In genomic region chr5:98499892-98500291, GRCh38 we compare ENCODE assay signal across 29 cellular contexts.
"Had no signal": no experiment of that assay in that cellular context is flagged by ENCODE, and none has a peak within 500 bp of the region (broad histone marks: within the 10 kb centered on the region; RNA-seq: fewer than 3 reads in every experiment).

No MANE protein-coding gene starts in this region.

- H3K4me1 ChIP-seq: ascending aorta had no signal

- H3K9me3 ChIP-seq: ascending aorta had no signal

- H3K4me3 ChIP-seq: ascending aorta, cardiac muscle cell had no signal

- H3K36me3 ChIP-seq: ascending aorta, cardiac muscle cell had no signal

- DNase-seq: activated B cell treated with CpG ODN at 0.5 μM for 24 hours; activated CD4-positive, alpha-beta memory T cell treated with anti-CD3 and anti-CD28 coated beads for 36 hours; activated CD4-positive, alpha-beta T cell treated with anti-CD3 and anti-CD28 coated beads for 4 hours; activated CD4-positive, alpha-beta T cell treated with anti-CD3 and anti-CD28 coated beads, Interleukin-2, amount 10 ng/mL, durations not matched to agents 24 days and 14 days; activated CD4-positive, alpha-beta T cell treated with anti-CD3 and anti-CD28 coated beads, Interleukin-2, amount 50 U/mL, for 1 hour; activated CD4-positive, alpha-beta T cell treated with anti-CD3 and anti-CD28 coated beads, Interleukin-2, amount 50 U/mL, for 4 hours; activated CD4-positive, CD25-positive, alpha-beta regulatory T cell treated with anti-CD3 and anti-CD28 coated beads, Interleukin-2, amount 50 U/mL, for 72 hours; activated CD8-positive, alpha-beta memory T cell treated with anti-CD3 and anti-CD28 coated beads, Interleukin-2, amount 50 U/mL, for 4 hours; activated CD8-positive, alpha-beta T cell treated with anti-CD3 and anti-CD28 coated beads for 36 hours; activated effector memory CD4-positive, alpha-beta T cell treated with anti-CD3 and anti-CD28 coated beads, Interleukin-2, amount 50 U/mL, for 16 hours; activated gamma-delta T cell treated with Interleukin-2 at 50 U/mL for 16 hours; activated naive CD4-positive, alpha-beta T cell treated with anti-CD3 and anti-CD28 coated beads, Interleukin-2, amount 10 ng/mL, durations not matched to agents 7 days and 5 days; activated naive CD4-positive, alpha-beta T cell treated with Interleukin-2 at 50 U/mL for 16 hours; activated naive CD8-positive, alpha-beta T cell treated with anti-CD3 and anti-CD28 coated beads, Interleukin-2, amount 10 ng/mL, durations not matched to agents 7 days and 5 days; activated naive CD8-positive, alpha-beta T cell treated with anti-CD3 and anti-CD28 coated beads, Interleukin-2, amount 50 U/mL, for 24 hours; activated T-cell treated with anti-CD3 and anti-CD28 coated beads for 4 hours; activated T-cell treated with anti-CD3 and anti-CD28 coated beads, Interleukin-2, amount 50 U/mL, for 1 hour; activated T-cell treated with anti-CD3 and anti-CD28 coated beads, Interleukin-2, amount 50 U/mL, for 4 hours; activated T-cell treated with anti-CD3 and anti-CD28 coated beads, Interleukin-2, amount 50 U/mL, for 72 hours; amygdala; anterior cingulate cortex; caudate nucleus; cerebellar nuclear complex; T-helper 1 cell; T-helper 2 cell; T-helper 9 cell had no signal

- H3K27ac ChIP-seq: ascending aorta, cardiac muscle cell, VCaP had no signal

- H3K27me3 ChIP-seq: ascending aorta, cardiac muscle cell had no signal
